ENCODE assay signal across 18 cellular contexts in genomic region chr17:83099086-83099540, GRCh38. TPM values are rescaled to one million over a fixed set of nuclear protein-coding genes. Genes with fewer than 3 reads are reported as not detected.
DNase-seq lines count a peak whose midpoint lies in the region; ATAC-seq and TF ChIP-seq lines count a peak whose summit lies in the region.
"Had no signal": no experiment of that assay in that cellular context is flagged by ENCODE, and none has a peak within 500 bp of the region (broad histone marks: within the 10 kb centered on the region; RNA-seq: fewer than 3 reads in every experiment).

No MANE protein-coding gene starts in this region.

- WGBS in stomach, 5 donors, result 37 to 52% (median 39%) methylated on average over 8 to 12 of the region's 12 CpGs

- peak overlapping the region in 3 of 5 donors; percentile 38 to 67 (median 54) for H3K27ac ChIP-seq in stomach
- H3K27ac ChIP-seq: KMS-11, PC-9 had no signal

- H3K4me1 ChIP-seq in stomach, result peaks cover 41 to 71% (median 54%) of the 10 kb centered on the region in 4 donors

- H3K27me3 Mint-ChIP-seq in IgD-negative memory B cell (peaks cover 11% of the 10 kb centered on the region), mesothelial cell of epicardium (ENCODE audit: low read depth) (no peaks in the 10 kb centered on the region)
- H3K27me3 Mint-ChIP-seq in dendritic cell treated with granulocyte-macrophage colony-stimulating factor and Interleukin-4, amounts not matched to agents 40 ng/mL and 50 ng/mL, for 4 days, result peaks cover 2% of the 10 kb centered on the region

- DNase-seq in mesothelial cell of epicardium (ENCODE audit: low spot score in 2 of 2, unreplicated experiment in 2 of 2) (no peak), stomach (no peak), NCI-H2227 treated with DMSO at 0.1 percent for 48 hours (lab: John Stamatoyannopoulos, UW) (no peak), SW480 (ENCODE audit: low spot score) (no peak)
- DNase-seq: activated CD4-positive, alpha-beta T cell treated with anti-CD3 and anti-CD28 coated beads for 4 hours; AML-193; cerebellar nuclear complex; head of caudate nucleus; NCI-H1417 treated with DMSO at 0.1 percent for 48 hours had no signal

- TF ChIP-seq CTCF in mesothelial cell of epicardium (IDR thresholded peaks at IDR 0.05; ENCODE audit: unreplicated experiment) (no peak), stomach (IDR thresholded peaks at IDR 0.05) (no peak)

- H3K4me3 Mint-ChIP-seq in IgD-negative memory B cell (peak overlapping the region in 2 of 4 donors; percentile 75 to 85), mesothelial cell of epicardium (no peak overlapping the region)
- peak overlapping the region; percentile 69 for H3K4me3 Mint-ChIP-seq in dendritic cell treated with granulocyte-macrophage colony-stimulating factor and Interleukin-4, amounts not matched to agents 40 ng/mL and 50 ng/mL, for 4 days
- H3K4me3 Mint-ChIP-seq: activated naive CD4-positive, alpha-beta T cell treated with anti-CD3 and anti-CD28 coated beads, Interleukin-2, amount 50 U/mL, for 24 hours; stimulated activated naive CD8-positive, alpha-beta T cell treated with anti-CD3 and anti-CD28 coated beads, Interleukin-15, Interleukin-2, amounts not matched to agents 100 ng/mL and 50 ng/mL, for 24 hours; T-helper 1 cell treated with Interleukin-12 subunit alpha and Interleukin-12 subunit beta and Interleukin-4 antibody, amounts not matched to agents 30 μg/mL and 1 μg/mL, for 36 hours had no signal

- H3K9me3 Mint-ChIP-seq in IgD-negative memory B cell, result no peaks in the 10 kb centered on the region
- no peaks in the 10 kb centered on the region for H3K9me3 Mint-ChIP-seq in dendritic cell treated with granulocyte-macrophage colony-stimulating factor and Interleukin-4, amounts not matched to agents 40 ng/mL and 50 ng/mL, for 4 days
- no peaks in the 10 kb centered on the region for H3K9me3 Mint-ChIP-seq in mesothelial cell of epicardium
- H3K9me3 Mint-ChIP-seq: activated naive CD4-positive, alpha-beta T cell treated with anti-CD3 and anti-CD28 coated beads, Interleukin-2, amount 50 U/mL, for 24 hours; stimulated activated naive CD8-positive, alpha-beta T cell treated with anti-CD3 and anti-CD28 coated beads, Interleukin-15, Interleukin-2, amounts not matched to agents 100 ng/mL and 50 ng/mL, for 24 hours; T-helper 1 cell treated with Interleukin-12 subunit alpha and Interleukin-12 subunit beta and Interleukin-4 antibody, amounts not matched to agents 30 μg/mL and 1 μg/mL, for 36 hours had no signal

- H3K4me3 ChIP-seq in stomach, result peak overlapping the region in 1 of 4 donors; percentile 36
- H3K4me3 ChIP-seq: PC-9 had no signal

- no peaks in the 10 kb centered on the region for H3K9me3 ChIP-seq in stomach

- H3K27ac Mint-ChIP-seq in IgD-negative memory B cell (peak overlapping the region in 2 of 3 donors; percentile 39 to 58), mesothelial cell of epicardium (peak overlapping the region; percentile 97)
- H3K27ac Mint-ChIP-seq in dendritic cell treated with granulocyte-macrophage colony-stimulating factor and Interleukin-4, amounts not matched to agents 40 ng/mL and 50 ng/mL, for 4 days, result peak overlapping the region; percentile 93
- H3K27ac Mint-ChIP-seq: activated naive CD4-positive, alpha-beta T cell treated with anti-CD3 and anti-CD28 coated beads, Interleukin-2, amount 50 U/mL, for 24 hours; stimulated activated naive CD8-positive, alpha-beta T cell treated with anti-CD3 and anti-CD28 coated beads, Interleukin-15, Interleukin-2, amounts not matched to agents 100 ng/mL and 50 ng/mL, for 24 hours; T-helper 1 cell treated with Interleukin-12 subunit alpha and Interleukin-12 subunit beta and Interleukin-4 antibody, amounts not matched to agents 30 μg/mL and 1 μg/mL, for 36 hours had no signal

- ATAC-seq in GM21723 (IDR thresholded peaks at IDR 0.05; ENCODE audit: unreplicated experiment) (no peak), esophagus mucosa (no peak)

- intact Hi-C loops in dendritic cell treated with granulocyte-macrophage colony-stimulating factor and Interleukin-4, amounts not matched to agents 40 ng/mL and 50 ng/mL, for 4 days (cut with micrococcal nuclease), result loop anchor here (5.0 kb wide), 1 partner anchor 317 kb away; no protein-coding TSS in a partner anchor
- intact Hi-C loops in stomach (cut with DNase I; ENCODE audit: low total_unique reads), result no loop called here

- no peaks in the 10 kb centered on the region for H3K36me3 Mint-ChIP-seq in IgD-negative memory B cell
- H3K36me3 Mint-ChIP-seq in dendritic cell treated with granulocyte-macrophage colony-stimulating factor and Interleukin-4, amounts not matched to agents 40 ng/mL and 50 ng/mL, for 4 days (ENCODE audit: low read depth), result peaks cover 40% of the 10 kb centered on the region
- peaks cover 7% of the 10 kb centered on the region for H3K36me3 Mint-ChIP-seq in mesothelial cell of epicardium
- H3K36me3 Mint-ChIP-seq: activated naive CD4-positive, alpha-beta T cell treated with anti-CD3 and anti-CD28 coated beads, Interleukin-2, amount 50 U/mL, for 24 hours had no signal

- peaks cover 0 to 36% (median 14%) of the 10 kb centered on the region in 3 donors for H3K27me3 ChIP-seq in stomach

- no peak for TF ChIP-seq EP300 in stomach (IDR thresholded peaks at IDR 0.05)

- peaks cover 5 to 17% (median 6%) of the 10 kb centered on the region in 3 donors for H3K4me1 Mint-ChIP-seq in IgD-negative memory B cell
- peaks cover 71% of the 10 kb centered on the region for H3K4me1 Mint-ChIP-seq in dendritic cell treated with granulocyte-macrophage colony-stimulating factor and Interleukin-4, amounts not matched to agents 40 ng/mL and 50 ng/mL, for 4 days (ENCODE audit: low read depth)
- peaks cover 49% of the 10 kb centered on the region for H3K4me1 Mint-ChIP-seq in mesothelial cell of epicardium
- H3K4me1 Mint-ChIP-seq: activated naive CD4-positive, alpha-beta T cell treated with anti-CD3 and anti-CD28 coated beads, Interleukin-2, amount 50 U/mL, for 24 hours had no signal

- peaks cover 18 to 27% (median 26%) of the 10 kb centered on the region in 4 donors for H3K36me3 ChIP-seq in stomach

- no peak for TF ChIP-seq POLR2A in stomach (IDR thresholded peaks at IDR 0.05)

RNA-seq across cellular contexts. Expression of gene METRNL, which starts 19.7 kb away (rescaled TPM):
- polyA plus RNA-seq in IgD-negative memory B cell, result 2.1 TPM
- 105 to 106 TPM (median 106 TPM) in 3 replicates for total RNA-seq in mesothelial cell of epicardium
- 100 to 1,000 TPM in 2 of 5 donors, 10 to 100 TPM in 3; 25.7 to 452 (median 55.4) TPM for total RNA-seq in stomach
- 10 to 100 TPM; 29.3 to 49.1 (median 35.9) TPM for polyA plus RNA-seq in stomach
- total RNA-seq in esophagus mucosa, result 152 TPM
